1 cellular context compared by ENCODE assay signal in the genomic region with DNA sequence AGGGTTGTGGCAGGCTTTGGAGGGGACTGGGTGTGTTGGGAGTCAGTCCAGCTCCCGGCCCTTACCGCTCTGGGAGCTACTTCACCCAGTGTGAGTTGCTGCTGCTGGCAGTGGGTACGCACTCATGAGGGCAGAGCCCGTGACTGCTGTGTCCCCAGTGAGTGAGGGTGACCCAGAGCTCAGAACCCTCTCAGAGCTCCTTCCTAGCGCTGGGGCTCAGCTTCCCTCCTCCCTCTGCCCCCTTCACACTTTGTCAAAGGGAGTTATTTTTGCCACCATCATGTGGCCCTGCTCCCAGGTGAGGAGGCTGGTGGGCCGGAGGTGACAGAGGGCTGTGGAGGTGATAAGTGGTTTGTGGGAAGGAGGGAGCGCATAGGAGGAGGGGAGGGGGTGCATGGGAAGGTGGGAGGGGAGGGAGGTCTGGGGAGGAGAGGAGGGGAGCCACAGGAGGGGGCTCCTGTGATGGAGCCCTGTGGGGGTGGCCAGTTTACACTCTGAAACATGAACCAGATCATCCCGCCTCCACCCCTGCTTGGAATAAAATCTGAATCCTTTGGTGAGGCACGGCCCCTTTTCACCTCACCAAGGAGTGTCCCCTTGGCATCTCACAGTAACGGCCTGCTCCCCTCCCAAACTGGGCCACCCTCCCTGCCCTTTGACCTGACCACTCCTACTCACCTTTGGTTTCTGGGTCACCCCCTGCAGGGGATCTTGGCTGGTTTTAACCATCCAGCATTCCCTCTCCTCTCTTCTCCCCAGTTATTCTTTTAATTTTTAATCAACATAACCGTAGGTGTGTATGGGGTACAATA.
A peak's percentile ranks its signal among the peaks of the same experiment; 100 is the strongest.
TF ChIP-seq lines count a peak whose summit lies in the region.

No MANE protein-coding gene starts in this region.

TF ChIP-seq in GM12878, 131 proteins besides CTCF, POLR2A, EP300 and RAD21:
- no peak for TF ChIP-seq TBL1XR1 (IDR thresholded peaks at IDR 0.05; ENCODE audit: low read depth, low read length)
- no peak for TF ChIP-seq KDM1A (IDR thresholded peaks at IDR 0.05; ENCODE audit: borderline replicate concordance)
- no peak for TF ChIP-seq FOS (IDR thresholded peaks at IDR 0.05; ENCODE audit: borderline replicate concordance, extremely low read depth, insufficient read length)
- TF ChIP-seq MYC (IDR thresholded peaks at IDR 0.05; ENCODE audit: insufficient read depth, insufficient read length, insufficient replicate concordance, low read length, severe bottlenecking): no peak
- TF ChIP-seq TCF7 (IDR thresholded peaks at IDR 0.05; ENCODE audit: borderline replicate concordance): no peak
- TF ChIP-seq CHD4 (IDR thresholded peaks at IDR 0.05): no peak
- TF ChIP-seq IKZF2 (IDR thresholded peaks at IDR 0.05): peak in 1 of 2 experiments; percentile 19; a peak in 2 of 4 replicates
- peak; percentile 12 for TF ChIP-seq MEF2B (IDR thresholded peaks at IDR 0.05; ENCODE audit: partially characterized antibody, poor library complexity, severe bottlenecking)
- TF ChIP-seq, protein P1, sequence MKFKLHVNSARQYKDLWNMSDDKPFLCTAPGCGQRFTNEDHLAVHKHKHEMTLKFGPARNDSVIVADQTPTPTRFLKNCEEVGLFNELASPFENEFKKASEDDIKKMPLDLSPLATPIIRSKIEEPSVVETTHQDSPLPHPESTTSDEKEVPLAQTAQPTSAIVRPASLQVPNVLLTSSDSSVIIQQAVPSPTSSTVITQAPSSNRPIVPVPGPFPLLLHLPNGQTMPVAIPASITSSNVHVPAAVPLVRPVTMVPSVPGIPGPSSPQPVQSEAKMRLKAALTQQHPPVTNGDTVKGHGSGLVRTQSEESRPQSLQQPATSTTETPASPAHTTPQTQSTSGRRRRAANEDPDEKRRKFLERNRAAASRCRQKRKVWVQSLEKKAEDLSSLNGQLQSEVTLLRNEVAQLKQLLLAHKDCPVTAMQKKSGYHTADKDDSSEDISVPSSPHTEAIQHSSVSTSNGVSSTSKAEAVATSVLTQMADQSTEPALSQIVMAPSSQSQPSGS (IDR thresholded peaks at IDR 0.05; ENCODE audit: low read length): no peak
- peak; percentile 20; the same call in 1 of the 2 replicates for TF ChIP-seq NR2C1 (IDR thresholded peaks at IDR 0.05)
- no peak for TF ChIP-seq SMAD1 (IDR thresholded peaks at IDR 0.05; ENCODE audit: low read depth, partially characterized antibody)
- TF ChIP-seq, protein P2, sequence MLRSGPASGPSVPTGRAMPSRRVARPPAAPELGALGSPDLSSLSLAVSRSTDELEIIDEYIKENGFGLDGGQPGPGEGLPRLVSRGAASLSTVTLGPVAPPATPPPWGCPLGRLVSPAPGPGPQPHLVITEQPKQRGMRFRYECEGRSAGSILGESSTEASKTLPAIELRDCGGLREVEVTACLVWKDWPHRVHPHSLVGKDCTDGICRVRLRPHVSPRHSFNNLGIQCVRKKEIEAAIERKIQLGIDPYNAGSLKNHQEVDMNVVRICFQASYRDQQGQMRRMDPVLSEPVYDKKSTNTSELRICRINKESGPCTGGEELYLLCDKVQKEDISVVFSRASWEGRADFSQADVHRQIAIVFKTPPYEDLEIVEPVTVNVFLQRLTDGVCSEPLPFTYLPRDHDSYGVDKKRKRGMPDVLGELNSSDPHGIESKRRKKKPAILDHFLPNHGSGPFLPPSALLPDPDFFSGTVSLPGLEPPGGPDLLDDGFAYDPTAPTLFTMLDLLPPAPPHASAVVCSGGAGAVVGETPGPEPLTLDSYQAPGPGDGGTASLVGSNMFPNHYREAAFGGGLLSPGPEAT (IDR thresholded peaks at IDR 0.05; ENCODE audit: low read depth): 0 out of 2 replicates have a peak, but pooled peaks have one; percentile 16
- TF ChIP-seq, protein P3, sequence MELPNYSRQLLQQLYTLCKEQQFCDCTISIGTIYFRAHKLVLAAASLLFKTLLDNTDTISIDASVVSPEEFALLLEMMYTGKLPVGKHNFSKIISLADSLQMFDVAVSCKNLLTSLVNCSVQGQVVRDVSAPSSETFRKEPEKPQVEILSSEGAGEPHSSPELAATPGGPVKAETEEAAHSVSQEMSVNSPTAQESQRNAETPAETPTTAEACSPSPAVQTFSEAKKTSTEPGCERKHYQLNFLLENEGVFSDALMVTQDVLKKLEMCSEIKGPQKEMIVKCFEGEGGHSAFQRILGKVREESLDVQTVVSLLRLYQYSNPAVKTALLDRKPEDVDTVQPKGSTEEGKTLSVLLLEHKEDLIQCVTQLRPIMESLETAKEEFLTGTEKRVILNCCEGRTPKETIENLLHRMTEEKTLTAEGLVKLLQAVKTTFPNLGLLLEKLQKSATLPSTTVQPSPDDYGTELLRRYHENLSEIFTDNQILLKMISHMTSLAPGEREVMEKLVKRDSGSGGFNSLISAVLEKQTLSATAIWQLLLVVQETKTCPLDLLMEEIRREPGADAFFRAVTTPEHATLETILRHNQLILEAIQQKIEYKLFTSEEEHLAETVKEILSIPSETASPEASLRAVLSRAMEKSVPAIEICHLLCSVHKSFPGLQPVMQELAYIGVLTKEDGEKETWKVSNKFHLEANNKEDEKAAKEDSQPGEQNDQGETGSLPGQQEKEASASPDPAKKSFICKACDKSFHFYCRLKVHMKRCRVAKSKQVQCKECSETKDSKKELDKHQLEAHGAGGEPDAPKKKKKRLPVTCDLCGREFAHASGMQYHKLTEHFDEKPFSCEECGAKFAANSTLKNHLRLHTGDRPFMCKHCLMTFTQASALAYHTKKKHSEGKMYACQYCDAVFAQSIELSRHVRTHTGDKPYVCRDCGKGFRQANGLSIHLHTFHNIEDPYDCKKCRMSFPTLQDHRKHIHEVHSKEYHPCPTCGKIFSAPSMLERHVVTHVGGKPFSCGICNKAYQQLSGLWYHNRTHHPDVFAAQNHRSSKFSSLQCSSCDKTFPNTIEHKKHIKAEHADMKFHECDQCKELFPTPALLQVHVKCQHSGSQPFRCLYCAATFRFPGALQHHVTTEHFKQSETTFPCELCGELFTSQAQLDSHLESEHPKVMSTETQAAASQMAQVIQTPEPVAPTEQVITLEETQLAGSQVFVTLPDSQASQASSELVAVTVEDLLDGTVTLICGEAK (IDR thresholded peaks at IDR 0.05; ENCODE audit: borderline replicate concordance): no peak
- TF ChIP-seq NFXL1 (IDR thresholded peaks at IDR 0.05; ENCODE audit: borderline replicate concordance): no peak
- no peak for TF ChIP-seq NRF1 (conservative IDR thresholded peaks at IDR 0.05; ENCODE audit: low read depth, low read length)
